Comparison of ENCODE assay signal across 1 cellular context in genomic region chr10:5806745-5807144, GRCh38.
TF ChIP-seq lines count a peak whose summit lies in the region.

No MANE protein-coding gene starts in this region.

TF ChIP-seq in HepG2, 621 proteins besides CTCF, POLR2A, EP300 and RAD21 (continued from another document):
- TF ChIP-seq DBP (CRISPR knock-in tag; IDR thresholded peaks at IDR 0.05; ENCODE audit: not compliant biosample characterization), result no peak
- no peak for TF ChIP-seq MAFK (conservative IDR thresholded peaks at IDR 0.05 in 1 of 2, IDR thresholded peaks at IDR 0.05 in 1 of 2; ENCODE audit: low read length in 2 of 2)
- TF ChIP-seq HNF4A (CRISPR knock-in tag; IDR thresholded peaks at IDR 0.05), result peak; percentile 69
- TF ChIP-seq SRSF1 (optimal IDR thresholded peaks at IDR 0.05; ENCODE audit: low read depth, low read length), result no peak
- no peak for TF ChIP-seq STAT5B (CRISPR knock-in tag; IDR thresholded peaks at IDR 0.05)
- TF ChIP-seq MED1 (CRISPR knock-in tag; IDR thresholded peaks at IDR 0.05), result no peak
- peak; percentile 68 for TF ChIP-seq HMG20B (CRISPR knock-in tag; conservative IDR thresholded peaks at IDR 0.05)
- no peak for TF ChIP-seq ZNF780A (CRISPR knock-in tag; IDR thresholded peaks at IDR 0.05)
- no peak for TF ChIP-seq TMF1 (CRISPR knock-in tag; IDR thresholded peaks at IDR 0.05; ENCODE audit: low read depth)
- no peak for TF ChIP-seq ZFP1 (CRISPR knock-in tag; IDR thresholded peaks at IDR 0.05)
- TF ChIP-seq SAP130 (CRISPR knock-in tag; IDR thresholded peaks at IDR 0.05; ENCODE audit: low read depth), result peak; percentile 30; the same call in 1 of the 2 replicates
- no peak for TF ChIP-seq ZFP37 (CRISPR knock-in tag; IDR thresholded peaks at IDR 0.05; ENCODE audit: borderline replicate concordance)
- no peak for TF ChIP-seq E2F5 (CRISPR knock-in tag; conservative IDR thresholded peaks at IDR 0.05)
- TF ChIP-seq ZNF414 (CRISPR knock-in tag; IDR thresholded peaks at IDR 0.05), result no peak
- TF ChIP-seq ZNF720 (CRISPR knock-in tag; IDR thresholded peaks at IDR 0.05), result no peak
- TF ChIP-seq SCMH1 (CRISPR knock-in tag; IDR thresholded peaks at IDR 0.05; ENCODE audit: borderline replicate concordance), result no peak
- no peak for TF ChIP-seq ZNF879 (CRISPR knock-in tag; IDR thresholded peaks at IDR 0.05)
- TF ChIP-seq MBNL3 (CRISPR knock-in tag; conservative IDR thresholded peaks at IDR 0.05), result no peak
- no peak for TF ChIP-seq ARID2 (CRISPR knock-in tag; IDR thresholded peaks at IDR 0.05; ENCODE audit: borderline replicate concordance)
- no peak for TF ChIP-seq ZNF567 (CRISPR knock-in tag; IDR thresholded peaks at IDR 0.05; ENCODE audit: borderline replicate concordance)
- 0 out of 2 replicates have a peak, but pooled peaks have one; percentile 25 for TF ChIP-seq PAXIP1 (CRISPR knock-in tag; conservative IDR thresholded peaks at IDR 0.05)
- no peak for TF ChIP-seq MTA1 (CRISPR knock-in tag; IDR thresholded peaks at IDR 0.05; ENCODE audit: borderline replicate concordance)
- no peak for TF ChIP-seq MIER2 (CRISPR knock-in tag; IDR thresholded peaks at IDR 0.05)
- TF ChIP-seq NR2F6 (IDR thresholded peaks at IDR 0.05), result peak; percentile 50; the same call in 1 of the 2 replicates
- 0 out of 2 replicates have a peak, but pooled peaks have one; percentile 17 for TF ChIP-seq NR2F6 (CRISPR knock-in tag; IDR thresholded peaks at IDR 0.05)
- no peak for TF ChIP-seq MXD4 (CRISPR knock-in tag; IDR thresholded peaks at IDR 0.05)
- TF ChIP-seq PPARG (CRISPR knock-in tag; conservative IDR thresholded peaks at IDR 0.05), result peak; percentile 62; the same call in 1 of the 2 replicates
- 0 out of 4 replicates have a peak, but pooled peaks of 1 of the 2 experiments have one; percentile 29 for TF ChIP-seq NR2F1 (CRISPR knock-in tag; IDR thresholded peaks at IDR 0.05)
- TF ChIP-seq RAD51 (IDR thresholded peaks at IDR 0.05; ENCODE audit: borderline replicate concordance), result no peak
- no peak for TF ChIP-seq RFXAP (CRISPR knock-in tag; IDR thresholded peaks at IDR 0.05; ENCODE audit: borderline replicate concordance)
- no peak for TF ChIP-seq SIX1 (CRISPR knock-in tag; IDR thresholded peaks at IDR 0.05; ENCODE audit: borderline replicate concordance)
- 0 out of 2 replicates have a peak, but pooled peaks have one; percentile 19 for TF ChIP-seq ARID4A (CRISPR knock-in tag; IDR thresholded peaks at IDR 0.05; ENCODE audit: borderline replicate concordance)
- no peak for TF ChIP-seq CREB1 (IDR thresholded peaks at IDR 0.05)
- 0 out of 2 replicates have a peak, but pooled peaks have one; percentile 6 for TF ChIP-seq CREB1 (CRISPR knock-in tag; IDR thresholded peaks at IDR 0.05)
- TF ChIP-seq MIXL1 (CRISPR knock-in tag; IDR thresholded peaks at IDR 0.05), result 0 out of 2 replicates have a peak, but pooled peaks have one; percentile 25
- TF ChIP-seq ZBTB21 (CRISPR knock-in tag; IDR thresholded peaks at IDR 0.05), result no peak
- no peak for TF ChIP-seq KDM5A (IDR thresholded peaks at IDR 0.05; ENCODE audit: borderline replicate concordance, low read length)
- no peak for TF ChIP-seq YEATS4 (CRISPR knock-in tag; IDR thresholded peaks at IDR 0.05; ENCODE audit: borderline replicate concordance)
- 0 out of 2 replicates have a peak, but pooled peaks have one; percentile 35 for TF ChIP-seq RARA (CRISPR knock-in tag; IDR thresholded peaks at IDR 0.05)
- TF ChIP-seq ZNF333 (CRISPR knock-in tag; IDR thresholded peaks at IDR 0.05; ENCODE audit: borderline replicate concordance), result no peak
- TF ChIP-seq ZNF3 (CRISPR knock-in tag; IDR thresholded peaks at IDR 0.05), result no peak
- no peak for TF ChIP-seq WIZ (CRISPR knock-in tag; IDR thresholded peaks at IDR 0.05)
